8 cellular contexts compared by ENCODE assay signal in the genomic region with DNA sequence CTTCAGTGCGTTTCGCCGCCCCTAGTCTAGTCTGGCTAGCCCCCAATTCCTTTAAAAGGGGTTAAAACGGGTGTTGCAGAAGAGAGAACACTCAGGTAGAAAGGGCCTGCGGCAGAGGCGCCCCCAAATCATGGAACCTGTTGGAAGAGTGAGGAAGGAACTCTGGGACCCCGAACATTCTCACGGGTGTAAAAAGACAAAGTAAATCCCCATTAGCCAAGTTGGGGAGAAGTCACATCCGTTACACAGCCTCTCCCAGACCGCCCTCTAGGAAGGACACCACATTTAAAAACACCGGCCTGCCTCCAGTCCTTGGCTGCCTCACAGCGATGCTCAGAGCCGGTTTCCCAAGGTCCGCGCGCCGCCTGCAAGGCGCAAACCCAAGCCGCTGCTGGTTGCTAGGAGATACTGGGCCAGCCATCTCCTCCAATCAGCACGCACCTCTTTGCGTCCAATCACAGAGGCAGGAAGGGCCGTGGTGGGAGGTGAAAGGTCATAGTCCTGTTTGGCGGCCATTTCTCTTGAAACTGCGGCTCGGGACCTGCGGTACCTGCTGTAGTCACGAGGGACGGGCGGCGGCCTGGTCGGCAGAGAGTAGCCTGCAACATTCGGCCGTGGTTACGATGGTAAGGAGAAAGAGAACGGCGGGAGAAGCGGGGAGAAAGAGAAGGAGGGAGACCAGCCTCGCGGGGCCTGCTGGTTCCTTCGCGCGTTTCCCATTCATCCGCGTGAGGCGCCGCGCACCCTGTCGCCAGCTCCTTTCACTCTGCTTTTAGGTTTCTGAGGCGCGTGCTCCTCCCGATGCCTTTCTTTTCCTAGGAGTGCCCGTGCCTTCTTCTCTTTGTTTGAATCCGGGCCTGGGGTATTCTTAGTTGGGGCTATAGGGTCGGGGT. TPM values are rescaled to one million over a fixed set of nuclear protein-coding genes. Genes with fewer than 3 reads are reported as not detected.
DNase-seq lines count a peak whose midpoint lies in the region; ATAC-seq lines count a peak whose summit lies in the region.

A gene (plus strand): TSS at position 502 of the 893 bp plus-strand sequence. CDS start 122 bp downstream, at position 624.

- peaks cover 10 to 21% (median 16%) of the 10 kb centered on the region in 10 experiments for H3K4me1 ChIP-seq in BLaER1 treated with 17β-estradiol and CSF1 and Interleukin-3, amounts not matched to agents 10 nM and 100 nM

- H3K9ac ChIP-seq in BLaER1 treated with 17β-estradiol and CSF1 and Interleukin-3, amounts not matched to agents 10 nM and 100 nM: peak within 1 kb of the TSS; percentile 85 to 94 (median 91)

- H3K36me3 Mint-ChIP-seq in activated CD4-positive, alpha-beta T cell treated with anti-CD3 and anti-CD28 coated beads for 36 hours (ENCODE audit: low read depth): peaks cover 28% of the 10 kb centered on the region

- ATAC-seq in HG03457 (IDR thresholded peaks at IDR 0.05; ENCODE audit: unreplicated experiment): peak; percentile 100
- ATAC-seq in activated CD4-positive, alpha-beta T cell treated with anti-CD3 and anti-CD28 coated beads for 36 hours: peak; percentile 95

- peak; percentile 87 for DNase-seq in GM19240 (ENCODE audit: insufficient read length, low spot score)
- DNase-seq in NCI-H524 (lab: John Stamatoyannopoulos, UW): peak; percentile 94 to 95
- peak; percentile 95 for DNase-seq in activated CD4-positive, alpha-beta T cell treated with anti-CD3 and anti-CD28 coated beads for 36 hours
- DNase-seq in kidney glomerular epithelial cell (lab: John Stamatoyannopoulos, UW): peak; percentile 94
- peak; percentile 77 to 85 for DNase-seq in stimulated activated CD4-positive, alpha-beta T cell treated with anti-CD3 and anti-CD28 coated beads, Interleukin-1b, Interleukin-23, amount 100 ng/mL, for 1 hour (ENCODE audit: low read depth in 2 of 2)

- H3K4me3 ChIP-seq in BLaER1 treated with 17β-estradiol and CSF1 and Interleukin-3, amounts not matched to agents 10 nM and 100 nM: peak within 1 kb of the TSS; percentile 65 to 85 (median 82)

- peaks cover 0 to 25% (median 22%) of the 10 kb centered on the region in 11 experiments; a peak in 19 of 22 replicates for H3K9me3 ChIP-seq in BLaER1 treated with 17β-estradiol and CSF1 and Interleukin-3, amounts not matched to agents 10 nM and 100 nM (replicated peaks in 1 of 11)

- peaks cover 0 to 15% (median 8%) of the 10 kb centered on the region in 11 experiments; a peak in 12 of 22 replicates for H3K27me3 ChIP-seq in BLaER1 treated with 17β-estradiol and CSF1 and Interleukin-3, amounts not matched to agents 10 nM and 100 nM

- peak within 1 kb of the TSS; percentile 59 for H3K27ac Mint-ChIP-seq in activated CD4-positive, alpha-beta T cell treated with anti-CD3 and anti-CD28 coated beads for 36 hours

- peaks cover 0 to 38% (median 27%) of the 10 kb centered on the region in 11 experiments; a peak in 15 of 22 replicates for H4K20me1 ChIP-seq in BLaER1 treated with 17β-estradiol and CSF1 and Interleukin-3, amounts not matched to agents 10 nM and 100 nM

- H3K4me2 ChIP-seq in BLaER1 treated with 17β-estradiol and CSF1 and Interleukin-3, amounts not matched to agents 10 nM and 100 nM: peak within 1 kb of the TSS; percentile 76 to 95 (median 92)

- no peak within 1 kb of the TSS for H3K4me3 Mint-ChIP-seq in activated CD4-positive, alpha-beta T cell treated with anti-CD3 and anti-CD28 coated beads for 36 hours

- H3K36me3 ChIP-seq in BLaER1 treated with 17β-estradiol and CSF1 and Interleukin-3, amounts not matched to agents 10 nM and 100 nM: peaks cover 28 to 37% (median 34%) of the 10 kb centered on the region in 11 experiments

- peak within 1 kb of the TSS; percentile 72 to 94 (median 90) for H3K27ac ChIP-seq in BLaER1 treated with 17β-estradiol and CSF1 and Interleukin-3, amounts not matched to agents 10 nM and 100 nM
- peak within 1 kb of the TSS; percentile 39 for H3K27ac ChIP-seq in cingulate gyrus (ENCODE audit: low read depth, low read length)

- H3K4me1 Mint-ChIP-seq in activated CD4-positive, alpha-beta T cell treated with anti-CD3 and anti-CD28 coated beads for 36 hours: peaks cover 27% of the 10 kb centered on the region

- H3K9me3 Mint-ChIP-seq in activated CD4-positive, alpha-beta T cell treated with anti-CD3 and anti-CD28 coated beads for 36 hours (ENCODE audit: low read depth): no peaks in the 10 kb centered on the region

- POLR2A ChIA-PET in activated CD4-positive, alpha-beta T cell treated with anti-CD3 and anti-CD28 coated beads for 36 hours (lab: Charles Lee): no interaction called here

- H3K27me3 Mint-ChIP-seq in activated CD4-positive, alpha-beta T cell treated with anti-CD3 and anti-CD28 coated beads for 36 hours: peaks cover 3% of the 10 kb centered on the region

- intact Hi-C loops in activated CD4-positive, alpha-beta T cell treated with anti-CD3 and anti-CD28 coated beads for 36 hours (cut with DNase I, micrococcal nuclease): loop anchor here (1.0 to 10.0 kb wide), 10 partner anchors 84 to 1049 kb away; a partner anchor contains a TSS

- CTCF ChIA-PET in activated CD4-positive, alpha-beta T cell treated with anti-CD3 and anti-CD28 coated beads for 36 hours (lab: Charles Lee): no interaction called here

RNA-seq across cellular contexts. Expression of the gene that starts here (rescaled TPM):
- total RNA-seq in activated CD4-positive, alpha-beta T cell treated with anti-CD3 and anti-CD28 coated beads for 36 hours: 10 to 100 TPM; 23.1 to 61.1 TPM

Comparison
In these comparisons a context has a peak if more than half of its experiments do, and no peak if none do; other contexts are left out.
1. Peak in every context shown above with its lines: DNase-seq, ATAC-seq, H3K4me3 ChIP-seq and H3K27ac ChIP-seq.